Comparison of ENCODE assay signal across 8 cellular contexts in the genomic region with DNA sequence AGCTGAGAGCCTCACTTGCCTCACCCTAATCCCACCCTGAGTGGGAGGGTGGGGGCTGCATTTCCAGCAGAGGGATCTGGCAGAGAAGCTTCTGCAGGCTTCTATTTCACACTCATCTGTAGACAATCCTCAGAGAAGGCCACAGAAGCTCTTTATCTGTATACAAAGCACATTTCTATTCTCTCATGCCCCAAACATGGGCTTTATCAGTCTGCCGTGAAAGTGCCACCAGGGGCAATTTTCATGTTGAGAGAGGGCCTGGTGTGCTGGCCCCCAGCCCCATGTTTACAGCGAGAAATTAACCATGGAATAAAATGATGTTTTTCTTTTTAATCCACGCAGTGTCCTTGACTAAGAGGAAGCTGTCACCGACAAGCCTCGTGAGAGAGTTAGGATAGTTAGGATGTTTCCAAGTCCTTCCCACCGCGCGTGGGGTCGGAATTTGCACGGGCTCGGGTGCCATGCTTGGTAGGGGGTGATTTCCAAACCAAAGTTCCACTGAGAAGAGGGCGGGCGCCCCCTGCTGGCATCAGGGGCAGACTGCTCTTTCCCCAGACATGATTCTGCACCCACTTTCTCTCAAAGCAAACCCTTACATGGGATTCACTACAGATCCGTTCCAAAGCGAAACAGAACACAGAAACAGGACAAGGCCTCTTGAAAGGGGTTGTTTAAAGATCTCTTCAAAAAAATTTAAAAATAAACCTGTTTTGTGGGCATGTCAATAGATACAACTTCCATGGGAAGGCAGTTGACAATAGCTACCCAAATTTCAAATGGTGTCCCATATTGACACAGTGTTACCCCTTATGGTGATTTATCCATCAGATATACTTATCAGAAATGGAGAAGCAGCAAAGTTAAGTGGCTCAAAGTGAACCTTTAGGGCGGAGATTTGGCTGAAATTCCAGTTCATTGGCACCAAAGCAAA. TPM values are rescaled to one million over a fixed set of nuclear protein-coding genes. Genes with fewer than 3 reads are reported as not detected.
DNase-seq lines count a peak whose midpoint lies in the region; ATAC-seq and TF ChIP-seq lines count a peak whose summit lies in the region.

No MANE protein-coding gene starts in this region.

- BruUV-seq in A673 (replicated peaks; lab: Mats Ljungman, UMichigan), result no TSS peak

- no peaks in the 10 kb centered on the region for H3K9me3 ChIP-seq in A673 (ENCODE audit: low read depth, low read length, poor library complexity, severe bottlenecking)

- TF ChIP-seq CTCF in A673 (conservative IDR thresholded peaks at IDR 0.05; ENCODE audit: low read depth, low read length), result peak; percentile 98

- H3K36me3 ChIP-seq in A673 (ENCODE audit: insufficient read depth, low read length, poor library complexity, severe bottlenecking), result no peaks in the 10 kb centered on the region

- H3K4me3 ChIP-seq in A673 (ENCODE audit: low read depth, low read length, poor library complexity, severe bottlenecking), result no peak overlapping the region

- CTCF ChIA-PET in A673 (lab: Charles Lee), result interaction anchor here (0.5 to 2.5 kb wide), 6 partner anchors 20 to 277 kb away, joined by 3 to 16 read pairs (median 5); no protein-coding TSS in a partner anchor

- H3K27me3 ChIP-seq in A673 (replicated peaks; ENCODE audit: insufficient read depth, low read depth, low read length, poor library complexity), result no peaks in the 10 kb centered on the region

- POLR2A ChIA-PET in A673 (lab: Charles Lee; ENCODE audit: low non-redundant PET), result no interaction called here

- no peak overlapping the region for H3K27ac ChIP-seq in A673 (ENCODE audit: low read depth, low read length, poor library complexity, severe bottlenecking)

- ATAC-seq in GM18511 (IDR thresholded peaks at IDR 0.05; ENCODE audit: unreplicated experiment) (peak; percentile 56), HG02763 (IDR thresholded peaks at IDR 0.05; ENCODE audit: unreplicated experiment) (no peak)

- no peaks in the 10 kb centered on the region for H3K4me1 ChIP-seq in A673 (ENCODE audit: insufficient read depth, low read length, poor library complexity, severe bottlenecking)

- intact Hi-C loops in A673 (cut with micrococcal nuclease; ENCODE audit: unreplicated experiment), result loop anchor here (1.0 to 10.0 kb wide), 4 partner anchors 147 to 711 kb away; no protein-coding TSS in a partner anchor

- DNase-seq in A673 (ENCODE audit: low spot score), result peak; percentile 77
- peak; percentile 46 for DNase-seq in NCI-H2227 treated with DMSO at 0.1 percent for 48 hours (lab: John Stamatoyannopoulos, UW)
- DNase-seq in activated CD4-positive, alpha-beta T cell treated with anti-CD3 and anti-CD28 coated beads, Interleukin-2, amount 50 U/mL, for 4 hours, result peak; percentile 64 to 71
- DNase-seq in dermis blood vessel endothelial cell, result peak; percentile 72
- DNase-seq in medulla oblongata (ENCODE audit: extremely low spot score), result peak; percentile 85
- peak; percentile 49 for DNase-seq in stimulated activated CD8-positive, alpha-beta memory T cell treated with anti-CD3 and anti-CD28 coated beads, Interleukin-15, amount 100 ng/mL, for 1 hour (ENCODE audit: low read depth)

RNA-seq across cellular contexts. Expression of gene BDKRB1, which starts 19.4 kb away (rescaled TPM):
- total RNA-seq in A673 (2021) (not detected in 2 replicates), dermis blood vessel endothelial cell (not detected in 2 replicates)
